ENCODE assay signal across 10 cellular contexts in genomic region chr2:119491776-119492525, GRCh38. TPM values are rescaled to one million over a fixed set of nuclear protein-coding genes. Genes with fewer than 3 reads are reported as not detected.
DNase-seq lines count a peak whose midpoint lies in the region; ATAC-seq and TF ChIP-seq lines count a peak whose summit lies in the region.
"Had no signal": no experiment of that assay in that cellular context is flagged by ENCODE, and none has a peak within 500 bp of the region (broad histone marks: within the 10 kb centered on the region; RNA-seq: fewer than 3 reads in every experiment).

No MANE protein-coding gene starts in this region.

- peaks cover 8% of the 10 kb centered on the region for H3K27me3 Mint-ChIP-seq in mesothelial cell of epicardium (ENCODE audit: low read depth)

- DNase-seq in AG20443 (ENCODE audit: low spot score) (peak; percentile 88), M059J (ENCODE audit: low read depth) (peak; percentile 86), epithelial cell of prostate (ENCODE audit: low read depth, low spot score) (peak; percentile 69), mesothelial cell of epicardium (ENCODE audit: low spot score in 2 of 2, unreplicated experiment in 2 of 2) (no peak), NCI-H446 (lab: John Stamatoyannopoulos, UW) (no peak)
- no peak for DNase-seq in activated CD4-positive, CD25-positive, alpha-beta regulatory T cell (lab: John Stamatoyannopoulos, UW)
- DNase-seq: NCI-H748 treated with DMSO at 0.1 percent for 48 hours had no signal

- H3K27ac ChIP-seq in epithelial cell of prostate: peak overlapping the region; percentile 68

- H3K4me3 Mint-ChIP-seq in mesothelial cell of epicardium: no peak overlapping the region

- H3K4me1 Mint-ChIP-seq in mesothelial cell of epicardium: peaks cover 29% of the 10 kb centered on the region

- H3K27ac Mint-ChIP-seq in mesothelial cell of epicardium: peak overlapping the region; percentile 96

- no peaks in the 10 kb centered on the region for H3K9me3 Mint-ChIP-seq in mesothelial cell of epicardium

- no peak for ATAC-seq in HG02973 (IDR thresholded peaks at IDR 0.05; ENCODE audit: unreplicated experiment)
- ATAC-seq in HG02798 (IDR thresholded peaks at IDR 0.05; ENCODE audit: poor library complexity, unreplicated experiment): no peak

- TF ChIP-seq CTCF in mesothelial cell of epicardium (IDR thresholded peaks at IDR 0.05; ENCODE audit: unreplicated experiment): no peak

- H3K36me3 Mint-ChIP-seq in mesothelial cell of epicardium: no peaks in the 10 kb centered on the region

RNA-seq across cellular contexts. Expression of gene SCTR, which starts 32.3 kb away (rescaled TPM):
- not detected in 2 replicates for total RNA-seq in M059J (2014; rRNA removed; shearing (Covaris generic))
- 0.97 to 1.3 TPM (median 1.2 TPM) in 3 replicates for total RNA-seq in mesothelial cell of epicardium
- total RNA-seq: lower leg skin had no signal

RNA-seq across cellular contexts. Expression of gene CFAP221, which starts 52.3 kb away (rescaled TPM):
- total RNA-seq in M059J (2014; rRNA removed; shearing (Covaris generic)): 0.12 TPM in 1 of 2 replicates, not detected in the other
- total RNA-seq in mesothelial cell of epicardium: 3.5 to 4.6 TPM (median 4.5 TPM) in 3 replicates
- total RNA-seq: lower leg skin had no signal

Comparison
In these comparisons a context has a peak if more than half of its experiments do, and no peak if none do; other contexts are left out.
1. DNase-seq: peak in AG20443 (single experiment), M059J (single experiment) and epithelial cell of prostate (single experiment); none in mesothelial cell of epicardium (0 of 2), NCI-H446 (0 of 2) and activated CD4-positive, CD25-positive, alpha-beta regulatory T cell (0 of 4).